ENCODE assay signal across 25 cellular contexts in the genomic region with DNA sequence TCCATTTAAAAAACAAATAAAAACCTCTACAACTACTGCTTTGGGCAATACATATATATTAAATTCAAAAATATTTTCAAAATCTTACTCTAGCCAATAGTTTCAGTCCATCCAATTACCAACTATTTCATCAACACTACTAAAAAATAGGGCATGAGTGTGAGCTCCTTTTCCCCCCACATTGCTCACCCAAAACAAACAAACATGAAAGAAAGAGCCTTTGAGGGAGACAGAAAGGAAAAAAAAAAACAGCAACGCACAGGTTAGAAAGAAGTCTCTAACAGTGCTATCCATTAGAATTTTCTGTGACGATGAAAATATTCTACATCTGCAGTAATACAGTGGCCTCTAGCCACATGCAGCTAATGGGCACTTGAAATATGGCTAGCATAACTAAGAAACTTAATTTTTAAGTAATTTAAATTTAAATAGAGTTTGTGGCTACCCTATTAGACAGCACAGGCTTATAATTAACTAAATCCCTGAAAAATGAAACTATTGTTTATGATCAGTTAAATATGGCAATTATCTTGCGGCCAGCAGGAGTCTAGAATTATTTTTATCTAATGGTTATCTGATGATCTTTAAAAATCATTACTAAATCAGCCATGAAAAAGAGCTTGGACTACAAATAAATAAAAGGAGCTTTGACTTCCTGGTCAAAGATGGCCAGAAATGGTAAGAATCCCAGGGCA. TPM values are rescaled to one million over a fixed set of nuclear protein-coding genes. Genes with fewer than 3 reads are reported as not detected.
DNase-seq lines count a peak whose midpoint lies in the region; ATAC-seq and TF ChIP-seq lines count a peak whose summit lies in the region.
"Had no signal": no experiment of that assay in that cellular context is flagged by ENCODE, and none has a peak within 500 bp of the region (broad histone marks: within the 10 kb centered on the region; RNA-seq: fewer than 3 reads in every experiment).

No MANE protein-coding gene starts in this region.

- ATAC-seq in activated T-helper 17 cell treated with anti-CD3 and anti-CD28 coated beads, Interleukin-2, amount 50 U/mL, for 72 hours (replicated peaks) = no peak
- ATAC-seq in HG03520 (IDR thresholded peaks at IDR 0.05; ENCODE audit: unreplicated experiment) (no peak), right cardiac atrium (no peak), HG03354 (IDR thresholded peaks at IDR 0.05; ENCODE audit: poor library complexity, severe bottlenecking, unreplicated experiment) (no peak), GM21390 (IDR thresholded peaks at IDR 0.05; ENCODE audit: unreplicated experiment) (no peak)
- ATAC-seq: psoas muscle had no signal

- POLR2A ChIA-PET in CD4-positive, alpha-beta memory T cell (lab: Charles Lee; ENCODE audit: partially characterized antibody) = interaction anchor here (0.6 to 1.3 kb wide), 2 partner anchors 21 to 23 kb away, joined by 3 read pairs; no protein-coding TSS in a partner anchor

- CTCF ChIA-PET in CD4-positive, alpha-beta memory T cell (lab: Charles Lee; ENCODE audit: partially characterized antibody) = interaction anchor here (1.1 to 2.1 kb wide), 6 partner anchors 12 to 560 kb away, joined by 3 to 6 read pairs (median 4); no protein-coding TSS in a partner anchor

- intact Hi-C loops in CD4-positive, alpha-beta memory T cell (cut with micrococcal nuclease) = no loop called here
- intact Hi-C loops in right cardiac atrium (cut with DNase I) = no loop called here

- H3K9me3 Mint-ChIP-seq in CD4-positive, alpha-beta memory T cell = peaks cover 0 to 5% (median 1%) of the 10 kb centered on the region in 8 donors
- peaks cover 4% of the 10 kb centered on the region for H3K9me3 Mint-ChIP-seq in activated T-helper 17 cell treated with anti-CD3 and anti-CD28 coated beads, Interleukin-2, amount 50 U/mL, for 72 hours
- H3K9me3 Mint-ChIP-seq in nephron progenitor cell = peaks cover 33% of the 10 kb centered on the region
- H3K9me3 Mint-ChIP-seq: dendritic cell treated with granulocyte-macrophage colony-stimulating factor and Interleukin-4, amounts not matched to agents 40 ng/mL and 50 ng/mL, for 4 days had no signal

- H3K4me1 Mint-ChIP-seq in CD4-positive, alpha-beta memory T cell = peaks cover 24 to 74% (median 51%) of the 10 kb centered on the region in 4 donors
- H3K4me1 Mint-ChIP-seq in activated T-helper 17 cell treated with anti-CD3 and anti-CD28 coated beads, Interleukin-2, amount 50 U/mL, for 72 hours = peaks cover 19% of the 10 kb centered on the region
- H3K4me1 Mint-ChIP-seq in nephron progenitor cell = no peaks in the 10 kb centered on the region

- 62% methylated on average over 3 of the region's 3 CpGs for WGBS in right cardiac atrium

- H3K9me3 ChIP-seq in CD4-positive, alpha-beta memory T cell (ENCODE audit: control insufficient read depth in 1 of 2, low read length in 2 of 2) = no peaks in the 10 kb centered on the region
- H3K9me3 ChIP-seq in right cardiac atrium (ENCODE audit: control insufficient read depth, low read length) = no peaks in the 10 kb centered on the region

- H3K4me1 ChIP-seq in CD4-positive, alpha-beta memory T cell (ENCODE audit: insufficient read depth, low read length) = peaks cover 39% of the 10 kb centered on the region
- peaks cover 5% of the 10 kb centered on the region for H3K4me1 ChIP-seq in right cardiac atrium (ENCODE audit: control insufficient read depth, insufficient read depth, low read length)

- peaks cover 18 to 27% of the 10 kb centered on the region in 2 donors for H3K36me3 Mint-ChIP-seq in CD4-positive, alpha-beta memory T cell
- peaks cover 22% of the 10 kb centered on the region for H3K36me3 Mint-ChIP-seq in activated T-helper 17 cell treated with anti-CD3 and anti-CD28 coated beads, Interleukin-2, amount 50 U/mL, for 72 hours (ENCODE audit: low read depth)
- H3K36me3 Mint-ChIP-seq in nephron progenitor cell (ENCODE audit: low read depth) = peaks cover 58% of the 10 kb centered on the region

- no peak overlapping the region for H3K4me3 ChIP-seq in CD4-positive, alpha-beta memory T cell (ENCODE audit: low read length in 2 of 2)
- H3K4me3 ChIP-seq in right cardiac atrium (ENCODE audit: low read length) = no peak overlapping the region
- H3K4me3 ChIP-seq: cardiac muscle cell, psoas muscle, spleen had no signal

- no peaks in the 10 kb centered on the region for H3K36me3 ChIP-seq in CD4-positive, alpha-beta memory T cell (ENCODE audit: insufficient read depth, low read length)
- H3K36me3 ChIP-seq: cardiac muscle cell had no signal

- H3K4me3 Mint-ChIP-seq in CD4-positive, alpha-beta memory T cell = peak overlapping the region in 3 of 8 donors; percentile 8 to 47 (median 39)
- H3K4me3 Mint-ChIP-seq in activated T-helper 17 cell treated with anti-CD3 and anti-CD28 coated beads, Interleukin-2, amount 50 U/mL, for 72 hours = peak overlapping the region; percentile 7
- H3K4me3 Mint-ChIP-seq in nephron progenitor cell = no peak overlapping the region
- H3K4me3 Mint-ChIP-seq: dendritic cell treated with granulocyte-macrophage colony-stimulating factor and Interleukin-4, amounts not matched to agents 40 ng/mL and 50 ng/mL, for 4 days; neural crest cell had no signal

- no peak for TF ChIP-seq CTCF in nephron progenitor cell (IDR thresholded peaks at IDR 0.05)

- no peak overlapping the region for H3K27ac ChIP-seq in CD4-positive, alpha-beta memory T cell (ENCODE audit: low read depth, low read length)
- no peak overlapping the region for H3K27ac ChIP-seq in right cardiac atrium (ENCODE audit: low read length)
- H3K27ac ChIP-seq: cardiac muscle cell, psoas muscle had no signal

- H3K27me3 ChIP-seq in CD4-positive, alpha-beta memory T cell (ENCODE audit: insufficient read depth, low read length) = no peaks in the 10 kb centered on the region
- no peaks in the 10 kb centered on the region for H3K27me3 ChIP-seq in right cardiac atrium (ENCODE audit: control insufficient read depth, insufficient read depth)
- H3K27me3 ChIP-seq: cardiac muscle cell, spleen had no signal

- H3K27me3 Mint-ChIP-seq in CD4-positive, alpha-beta memory T cell = no peaks in the 10 kb centered on the region
- no peaks in the 10 kb centered on the region for H3K27me3 Mint-ChIP-seq in activated T-helper 17 cell treated with anti-CD3 and anti-CD28 coated beads, Interleukin-2, amount 50 U/mL, for 72 hours
- H3K27me3 Mint-ChIP-seq in nephron progenitor cell (ENCODE audit: low read depth, poor library complexity) = peaks cover 2% of the 10 kb centered on the region
- H3K27me3 Mint-ChIP-seq: dendritic cell treated with granulocyte-macrophage colony-stimulating factor and Interleukin-4, amounts not matched to agents 40 ng/mL and 50 ng/mL, for 4 days had no signal

- DNase-seq in CD4-positive, alpha-beta memory T cell = no peak
- peak; percentile 41 for DNase-seq in LoVo (ENCODE audit: low spot score)
- no peak for DNase-seq in nephron progenitor cell
- no peak for DNase-seq in right cardiac atrium
- DNase-seq: activated CD4-positive, alpha-beta T cell treated with anti-CD3 and anti-CD28 coated beads, Interleukin-2, amount 50 U/mL, for 1 hour; activated gamma-delta T cell treated with Interleukin-2 at 50 U/mL for 16 hours; DND-41; foreskin melanocyte; hypothalamus; islet precursor cell; NCI-H1436; NCI-H2227 treated with DMSO at 0.1 percent for 48 hours; NK-92 treated with Interleukin-12 subunit alpha and Interleukin-12 subunit beta, amount 100 ng/mL, for 24 hours; psoas muscle; spleen; stimulated activated CD4-positive, alpha-beta T cell treated with anti-CD3 and anti-CD28 coated beads, Interleukin-4, amount 100 ng/mL, for 4 hours; substantia nigra; SW 1271 had no signal

- peak overlapping the region in 5 of 7 donors; percentile 12 to 62 (median 48) for H3K27ac Mint-ChIP-seq in CD4-positive, alpha-beta memory T cell
- H3K27ac Mint-ChIP-seq in activated T-helper 17 cell treated with anti-CD3 and anti-CD28 coated beads, Interleukin-2, amount 50 U/mL, for 72 hours = no peak overlapping the region
- peak overlapping the region; percentile 64 for H3K27ac Mint-ChIP-seq in nephron progenitor cell
- H3K27ac Mint-ChIP-seq: dendritic cell treated with granulocyte-macrophage colony-stimulating factor and Interleukin-4, amounts not matched to agents 40 ng/mL and 50 ng/mL, for 4 days had no signal

RNA-seq across cellular contexts. Expression of a gene that starts 59.2 kb away (rescaled TPM):
- total RNA-seq in CD4-positive, alpha-beta memory T cell = 100 to 1,000 TPM; 101 to 103 TPM
- 100 to 1,000 TPM; 121 to 131 TPM for polyA plus RNA-seq in CD4-positive, alpha-beta memory T cell
- total RNA-seq in activated T-helper 17 cell treated with anti-CD3 and anti-CD28 coated beads, Interleukin-2, amount 50 U/mL, for 72 hours = 10 to 100 TPM; 45.0 to 62.1 TPM
- 10 to 100 TPM; 56.8 to 73.5 (median 66.8) TPM for total RNA-seq in right cardiac atrium
- 41.7 TPM for polyA plus RNA-seq in right cardiac atrium
